8 cellular contexts compared by ENCODE assay signal in the genomic region with DNA sequence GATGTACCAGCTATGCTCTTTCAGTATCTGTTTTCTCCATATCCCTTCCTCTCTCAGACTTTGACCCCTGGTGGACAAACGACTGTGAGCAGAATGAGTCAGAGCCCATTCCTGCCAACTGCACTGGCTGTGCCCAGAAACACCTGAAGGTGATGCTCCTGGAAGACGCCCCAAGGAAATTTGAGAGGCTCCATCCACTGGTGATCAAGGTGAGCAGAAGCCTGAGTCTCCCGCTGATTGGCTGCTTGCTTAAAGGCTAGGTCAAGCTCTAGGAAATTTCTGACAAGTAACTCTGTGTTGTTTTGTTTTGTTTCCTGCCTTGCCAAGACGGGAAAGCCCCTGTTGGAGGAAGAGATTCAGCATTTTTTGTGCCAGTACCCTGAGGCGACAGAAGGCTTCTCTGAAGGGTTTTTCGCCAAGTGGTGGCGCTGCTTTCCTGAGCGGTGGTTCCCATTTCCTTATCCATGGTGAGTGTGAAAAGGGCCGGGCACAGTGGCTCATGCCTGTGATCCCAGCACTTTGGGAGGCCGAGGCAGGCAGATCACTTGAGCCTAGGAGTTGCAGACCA. TPM values are rescaled to one million over a fixed set of nuclear protein-coding genes. Genes with fewer than 3 reads are reported as not detected.
DNase-seq lines count a peak whose midpoint lies in the region; ATAC-seq and TF ChIP-seq lines count a peak whose summit lies in the region.

No MANE protein-coding gene starts in this region.

- no peak overlapping the region for H3K27ac Mint-ChIP-seq in MCF 10A (ENCODE audit: low read depth, unreplicated experiment)

- BruUV-seq in MCF 10A (replicated peaks; lab: Mats Ljungman, UMichigan), result no TSS peak

- CTCF ChIA-PET in MCF 10A (lab: Yijun Ruan, JAX), result interaction anchor here (0.6 to 2.0 kb wide), 12 partner anchors 10 to 149 kb away, joined by 3 to 7 read pairs (median 4); no protein-coding TSS in a partner anchor

- peaks cover 27% of the 10 kb centered on the region for H3K4me1 Mint-ChIP-seq in MCF 10A (ENCODE audit: insufficient read depth, unreplicated experiment)

- peak; percentile 29 for TF ChIP-seq CTCF in MCF 10A (IDR thresholded peaks at IDR 0.05; ENCODE audit: unreplicated experiment)

- H3K36me3 Mint-ChIP-seq in MCF 10A (ENCODE audit: insufficient read depth, unreplicated experiment), result peaks cover 75% of the 10 kb centered on the region

- H3K27me3 Mint-ChIP-seq in MCF 10A (ENCODE audit: insufficient read depth, unreplicated experiment), result no peaks in the 10 kb centered on the region

- DNase-seq in Caki2 (ENCODE audit: low read depth), result peak; percentile 92
- peak; percentile 28 for DNase-seq in NCI-H69 (lab: John Stamatoyannopoulos, UW)
- DNase-seq in MCF 10A (ENCODE audit: unreplicated experiment), result peak; percentile 97
- DNase-seq in midbrain (lab: John Stamatoyannopoulos, UW), result peak; percentile 20
- DNase-seq in RPMI8226, result no peak
- no peak for DNase-seq in COR-L47 (lab: John Stamatoyannopoulos, UW)
- DNase-seq in Ammon's horn (ENCODE audit: low spot score), result no peak

- no peak overlapping the region for H3K4me3 Mint-ChIP-seq in MCF 10A (ENCODE audit: unreplicated experiment)

- in situ Hi-C loops in Caki2 (cut with HindIII; ENCODE audit: low pct_unique_long_range_greater_than_20kb, low sequenced_read_pairs), result no loop called here

- intact Hi-C loops in MCF 10A (cut with micrococcal nuclease), result no loop called here

- ATAC-seq in GM19397 (IDR thresholded peaks at IDR 0.05; ENCODE audit: unreplicated experiment), result no peak

- POLR2A ChIA-PET in MCF 10A (lab: Yijun Ruan, JAX), result interaction anchor here (0.6 to 1.6 kb wide), 8 partner anchors 9 to 110 kb away, joined by 3 to 6 read pairs (median 3); partner anchors contain the start of gene C6orf89

- H3K9me3 Mint-ChIP-seq in MCF 10A (ENCODE audit: unreplicated experiment), result no peaks in the 10 kb centered on the region

RNA-seq across cellular contexts. Expression of gene C6orf89, which starts 28.6 kb away (rescaled TPM):
- 23.9 and 25.0 TPM in 2 replicates for total RNA-seq in Caki2 (2014; rRNA removed; shearing (Covaris generic); ENCODE audit: low replicate concordance)
- total RNA-seq in MCF 10A (2022), result 36.9 and 43.1 TPM in 2 replicates

RNA-seq across cellular contexts. Expression of gene PPIL1, which starts 39.7 kb away (rescaled TPM):
- 47.4 and 76.1 TPM in 2 replicates for total RNA-seq in Caki2 (2014; rRNA removed; shearing (Covaris generic); ENCODE audit: low replicate concordance)
- total RNA-seq in MCF 10A (2022), result 53.6 and 54.9 TPM in 2 replicates

RNA-seq across cellular contexts. Expression of gene PI16, which starts 40.2 kb away (rescaled TPM):
- total RNA-seq in Caki2 (2014; rRNA removed; shearing (Covaris generic); ENCODE audit: low replicate concordance), result not detected in 2 replicates
- not detected in 2 replicates for total RNA-seq in MCF 10A (2022)

Comparison
In these comparisons a context has a peak if more than half of its experiments do, and no peak if none do; other contexts are left out.
1. DNase-seq: peak in Caki2 (single experiment), NCI-H69 (single experiment), MCF 10A (single experiment) and midbrain (single experiment); none in RPMI8226 (single experiment), COR-L47 (single experiment) and Ammon's horn (single experiment).